11 cellular contexts compared by ENCODE assay signal in the genomic region with DNA sequence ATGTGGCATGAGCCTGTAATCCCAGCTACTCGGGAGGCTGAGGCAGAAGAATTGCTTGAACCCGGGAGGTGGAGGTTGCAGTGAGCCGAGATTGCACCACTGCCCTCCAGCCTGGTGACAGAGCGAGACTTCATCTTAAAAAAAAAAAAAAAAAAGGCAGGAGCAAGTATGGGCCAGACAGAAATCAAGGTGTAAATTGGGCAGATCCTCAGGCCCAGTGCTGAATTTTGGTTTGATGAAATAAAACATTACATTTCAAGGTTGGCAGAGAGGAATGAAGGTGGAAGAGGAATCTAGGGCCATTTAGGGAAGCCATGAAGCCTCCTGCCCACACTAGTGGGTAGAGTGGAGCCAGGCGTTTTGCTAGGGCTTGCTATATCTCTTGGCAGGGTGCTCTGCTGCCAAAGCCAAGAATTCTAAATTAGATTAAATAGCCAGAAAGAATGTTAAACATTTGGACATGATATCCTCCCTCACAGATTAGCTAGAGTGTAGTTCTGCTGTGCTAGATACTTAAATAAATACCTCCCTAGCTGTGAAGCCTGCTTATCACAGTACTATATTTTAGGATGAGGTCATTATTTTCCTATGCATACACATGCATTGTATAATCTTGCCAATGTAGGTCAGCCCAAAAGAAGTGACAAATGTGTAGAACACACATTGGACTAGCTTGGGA. TPM values are rescaled to one million over a fixed set of nuclear protein-coding genes. Genes with fewer than 3 reads are reported as not detected.
DNase-seq lines count a peak whose midpoint lies in the region; ATAC-seq and TF ChIP-seq lines count a peak whose summit lies in the region.
"Had no signal": no experiment of that assay in that cellular context is flagged by ENCODE, and none has a peak within 500 bp of the region (broad histone marks: within the 10 kb centered on the region; RNA-seq: fewer than 3 reads in every experiment).

No MANE protein-coding gene starts in this region.

- H3K27me3 ChIP-seq in Panc1 (ENCODE audit: control insufficient read depth, insufficient read depth, low read length), result no peaks in the 10 kb centered on the region

- no peaks in the 10 kb centered on the region for H3K9me3 ChIP-seq in Panc1 (ENCODE audit: control insufficient read depth, insufficient read depth, low read depth, low read length)

- peaks cover 51% of the 10 kb centered on the region for H3K4me1 ChIP-seq in Panc1 (ENCODE audit: control insufficient read depth, insufficient read depth, low read length)

- CTCF ChIA-PET in Panc1 (lab: Charles Lee), result interaction anchor here (0.7 kb wide), 1 partner anchor 1119 kb away, joined by 9 read pairs; no protein-coding TSS in a partner anchor

- H3K4me3 ChIP-seq in Panc1 (ENCODE audit: low read depth in 2 of 2, low read length in 2 of 2), result no peak overlapping the region
- H3K4me3 ChIP-seq: skin epidermis had no signal

- in situ Hi-C loops in Panc1 (cut with HindIII; ENCODE audit: low pct_unique_long_range_greater_than_20kb, low sequenced_read_pairs), result no loop called here

- H3K36me3 ChIP-seq in Panc1 (ENCODE audit: control insufficient read depth, insufficient read depth, low read length), result no peaks in the 10 kb centered on the region

- BruUV-seq in Panc1 (replicated peaks; lab: Mats Ljungman, UMichigan), result no TSS peak

- POLR2A ChIA-PET in Panc1 (lab: Charles Lee), result no interaction called here

- no peak for TF ChIP-seq CTCF in Panc1 (IDR thresholded peaks at IDR 0.05)

- intact Hi-C loops in Panc1 (cut with micrococcal nuclease; ENCODE audit: unreplicated experiment), result no loop called here

- peak; percentile 75 for ATAC-seq in Panc1
- ATAC-seq in HG03432 (IDR thresholded peaks at IDR 0.05; ENCODE audit: unreplicated experiment), result no peak
- no peak for ATAC-seq in GM18502 (IDR thresholded peaks at IDR 0.05; ENCODE audit: poor library complexity, unreplicated experiment)

- peak; percentile 30 for DNase-seq in GM03348 (ENCODE audit: low spot score)
- DNase-seq in Panc1 (ENCODE audit: low read depth, low spot score), result no peak
- peak; percentile 37 for DNase-seq in fibroblast of gingiva (ENCODE audit: low read depth)
- DNase-seq in non-pigmented ciliary epithelial cell (ENCODE audit: low read depth), result peak; percentile 27
- no peak for DNase-seq in NCI-H345 (lab: John Stamatoyannopoulos, UW)
- DNase-seq in NK-92 (lab: John Stamatoyannopoulos, UW; ENCODE audit: unreplicated experiment), result no peak
- DNase-seq: activated CD8-positive, alpha-beta memory T cell treated with anti-CD3 and anti-CD28 coated beads for 24 hours; NCI-H524 treated with DMSO at 0.1 percent for 48 hours had no signal

- peak overlapping the region; percentile 100 for H3K27ac ChIP-seq in Panc1 (ENCODE audit: low read length)

RNA-seq across cellular contexts. Expression of gene LGALS8, which starts 16.6 kb away (rescaled TPM):
- total RNA-seq in Panc1 (2021; ENCODE audit: unreplicated experiment), result 221 TPM
- polyA plus RNA-seq in Panc1 (2012; ENCODE audit: insufficient read length), result 242 TPM

Comparison
In these comparisons a context has a peak if more than half of its experiments do, and no peak if none do; other contexts are left out.
1. DNase-seq: peak in GM03348 (single experiment), fibroblast of gingiva (single experiment) and non-pigmented ciliary epithelial cell (single experiment); none in Panc1 (single experiment), NCI-H345 (single experiment) and NK-92 (single experiment).